ENCODE assay signal across 22 cellular contexts in the genomic region with DNA sequence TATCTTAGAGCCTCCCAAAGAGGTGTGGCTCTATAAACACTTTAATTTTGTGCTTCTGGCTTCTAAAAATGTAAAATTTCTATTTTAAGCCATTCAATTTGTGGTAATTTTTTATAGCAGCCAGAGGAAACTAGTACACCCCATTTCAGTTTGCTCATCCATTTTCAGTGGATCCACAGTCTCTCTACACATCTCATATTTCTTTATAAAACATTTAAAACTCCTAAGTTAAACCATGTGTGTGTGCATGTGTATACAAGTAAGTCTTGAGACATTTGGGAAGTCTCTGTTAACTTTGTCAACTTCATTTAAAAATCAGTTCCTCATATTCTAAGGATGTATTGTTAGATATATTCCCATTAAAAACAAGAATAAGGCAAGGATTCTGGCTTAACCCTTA.
"Had no signal": no experiment of that assay in that cellular context is flagged by ENCODE, and none has a peak within 500 bp of the region (broad histone marks: within the 10 kb centered on the region; RNA-seq: fewer than 3 reads in every experiment).

No MANE protein-coding gene starts in this region.

- H3K4me1 ChIP-seq: lower lobe of right lung, psoas muscle, sigmoid colon, testis, tibial artery had no signal

- H3K27me3 ChIP-seq: ovary, sigmoid colon, testis, tibial artery had no signal

- H3K4me3 ChIP-seq: coronary artery, dorsolateral prefrontal cortex, lower lobe of right lung, ovary, psoas muscle, sigmoid colon, testis, tibial artery had no signal

- H3K9me3 ChIP-seq: lower lobe of right lung, ovary, psoas muscle, sigmoid colon, testis, tibial artery had no signal

- H3K36me3 Mint-ChIP-seq: naive thymus-derived CD8-positive, alpha-beta T cell; stimulated activated effector memory CD8-positive, alpha-beta T cell treated with anti-CD3 and anti-CD28 coated beads, Interleukin-12 subunit alpha, Interleukin-12 subunit beta, amount 100 ng/mL, for 72 hours; type B pancreatic cell had no signal

- H3K27ac Mint-ChIP-seq: naive thymus-derived CD8-positive, alpha-beta T cell; nephron progenitor cell; stimulated activated effector memory CD8-positive, alpha-beta T cell treated with anti-CD3 and anti-CD28 coated beads, Interleukin-12 subunit alpha, Interleukin-12 subunit beta, amount 100 ng/mL, for 72 hours; type B pancreatic cell had no signal

- H3K36me3 ChIP-seq: lower lobe of right lung, ovary, sigmoid colon, tibial artery had no signal

- DNase-seq: dorsolateral prefrontal cortex; effector CD4-positive, alpha-beta T cell; hypothalamus; left ventricle myocardium superior; lower lobe of right lung; naive thymus-derived CD8-positive, alpha-beta T cell; nephron progenitor cell; nucleus accumbens; ovary; posterior cingulate gyrus; psoas muscle; right cardiac atrium; sigmoid colon; stimulated activated CD4-positive, alpha-beta T cell treated with anti-CD3 and anti-CD28 coated beads, Interleukin-2, amount 100 ng/mL, for 24 hours; stimulated activated CD4-positive, alpha-beta T cell treated with anti-CD3 and anti-CD28 coated beads, Interleukin-4, amount 100 ng/mL, for 24 hours; stimulated activated naive CD8-positive, alpha-beta T cell treated with anti-CD3 and anti-CD28 coated beads, Interleukin-15, Interleukin-2, amounts not matched to agents 100 U/mL and 50 U/mL, for 24 hours; substantia nigra; testis; tibial artery had no signal

- H3K4me3 Mint-ChIP-seq: naive thymus-derived CD8-positive, alpha-beta T cell; nephron progenitor cell; stimulated activated effector memory CD8-positive, alpha-beta T cell treated with anti-CD3 and anti-CD28 coated beads, Interleukin-12 subunit alpha, Interleukin-12 subunit beta, amount 100 ng/mL, for 72 hours; type B pancreatic cell had no signal

- H3K27me3 Mint-ChIP-seq: type B pancreatic cell had no signal

- H3K9me3 Mint-ChIP-seq: naive thymus-derived CD8-positive, alpha-beta T cell; nephron progenitor cell; stimulated activated effector memory CD8-positive, alpha-beta T cell treated with anti-CD3 and anti-CD28 coated beads, Interleukin-12 subunit alpha, Interleukin-12 subunit beta, amount 100 ng/mL, for 72 hours; type B pancreatic cell had no signal

- H3K4me1 Mint-ChIP-seq: naive thymus-derived CD8-positive, alpha-beta T cell; stimulated activated effector memory CD8-positive, alpha-beta T cell treated with anti-CD3 and anti-CD28 coated beads, Interleukin-12 subunit alpha, Interleukin-12 subunit beta, amount 100 ng/mL, for 72 hours had no signal
